Comparison of ENCODE assay signal across 14 cellular contexts in the genomic region with DNA sequence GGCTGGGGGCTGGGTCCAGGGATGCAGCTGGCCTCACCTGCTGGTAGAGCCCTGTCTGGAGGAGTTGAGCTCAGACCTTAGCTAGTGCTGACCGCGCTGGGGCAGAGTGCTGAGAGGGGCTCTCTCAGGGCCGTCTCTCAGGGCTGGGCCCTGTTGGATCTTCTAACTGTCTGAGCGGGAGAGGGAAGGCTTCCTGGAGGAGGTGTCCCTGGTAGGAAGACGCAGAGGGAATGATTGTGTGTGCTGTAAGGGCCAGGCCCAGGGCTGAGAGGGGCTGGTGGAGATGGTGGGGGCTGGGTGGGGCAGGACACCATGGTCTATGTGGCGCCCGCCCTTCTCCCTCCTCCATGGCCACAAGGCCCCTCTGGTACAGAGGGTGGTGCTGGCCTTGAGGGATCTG. TPM values are rescaled to one million over a fixed set of nuclear protein-coding genes. Genes with fewer than 3 reads are reported as not detected.
DNase-seq lines count a peak whose midpoint lies in the region; ATAC-seq, FAIRE-seq and TF ChIP-seq lines count a peak whose summit lies in the region.
"Had no signal": no experiment of that assay in that cellular context is flagged by ENCODE, and none has a peak within 500 bp of the region (broad histone marks: within the 10 kb centered on the region; RNA-seq: fewer than 3 reads in every experiment).

No MANE protein-coding gene starts in this region.

- H3K27me3 ChIP-seq in tibial nerve: no peaks in the 10 kb centered on the region
- H3K27me3 ChIP-seq: ascending aorta had no signal

- H3K27me3 Mint-ChIP-seq in T-helper 1 cell treated with Interleukin-12 subunit alpha and Interleukin-12 subunit beta and Interleukin-4 antibody, amounts not matched to agents 30 μg/mL and 1 μg/mL, for 36 hours (ENCODE audit: low read depth): no peaks in the 10 kb centered on the region
- no peaks in the 10 kb centered on the region for H3K27me3 Mint-ChIP-seq in activated T-helper 17 cell treated with anti-CD3 and anti-CD28 coated beads, Interleukin-2, amount 50 U/mL, for 72 hours
- H3K27me3 Mint-ChIP-seq in mesothelial cell of epicardium (ENCODE audit: low read depth): no peaks in the 10 kb centered on the region

- no peak for ATAC-seq in activated T-helper 17 cell treated with anti-CD3 and anti-CD28 coated beads, Interleukin-2, amount 50 U/mL, for 72 hours (replicated peaks)

- H3K36me3 ChIP-seq in tibial nerve: no peaks in the 10 kb centered on the region
- H3K36me3 ChIP-seq: ascending aorta had no signal

- no peak for TF ChIP-seq EP300 in tibial nerve (IDR thresholded peaks at IDR 0.05)

- H3K27ac Mint-ChIP-seq in T-helper 1 cell treated with Interleukin-12 subunit alpha and Interleukin-12 subunit beta and Interleukin-4 antibody, amounts not matched to agents 30 μg/mL and 1 μg/mL, for 36 hours: peak overlapping the region; percentile 49
- peak overlapping the region; percentile 22 for H3K27ac Mint-ChIP-seq in activated T-helper 17 cell treated with anti-CD3 and anti-CD28 coated beads, Interleukin-2, amount 50 U/mL, for 72 hours
- peak overlapping the region; percentile 51 for H3K27ac Mint-ChIP-seq in mesothelial cell of epicardium

- TF ChIP-seq CTCF in mesothelial cell of epicardium (IDR thresholded peaks at IDR 0.05; ENCODE audit: unreplicated experiment) (no peak), tibial nerve (IDR thresholded peaks at IDR 0.05) (no peak)

- H3K4me1 ChIP-seq in tibial nerve: peaks cover 3 to 100% (median 98%) of the 10 kb centered on the region in 4 donors

- H3K9me3 ChIP-seq in tibial nerve: no peaks in the 10 kb centered on the region
- H3K9me3 ChIP-seq: ascending aorta had no signal

- no peak for DNase-seq in T-helper 1 cell
- DNase-seq in mesothelial cell of epicardium (ENCODE audit: low spot score in 2 of 2, unreplicated experiment in 2 of 2): no peak
- DNase-seq in tibial nerve (ENCODE audit: low spot score in 2 of 2): no peak
- DNase-seq in KG1 (lab: John Stamatoyannopoulos, UW): no peak
- DNase-seq in cerebellar nuclear complex (lab: John Stamatoyannopoulos, UW): no peak
- no peak for DNase-seq in HTR-8/SVneo (ENCODE audit: insufficient read length, low spot score)
- DNase-seq: NCI-H146, NCI-H2227 treated with DMSO at 0.1 percent for 48 hours, nucleus accumbens had no signal

- H3K4me3 Mint-ChIP-seq in T-helper 1 cell treated with Interleukin-12 subunit alpha and Interleukin-12 subunit beta and Interleukin-4 antibody, amounts not matched to agents 30 μg/mL and 1 μg/mL, for 36 hours: no peak overlapping the region
- peak overlapping the region; percentile 68 for H3K4me3 Mint-ChIP-seq in activated T-helper 17 cell treated with anti-CD3 and anti-CD28 coated beads, Interleukin-2, amount 50 U/mL, for 72 hours
- no peak overlapping the region for H3K4me3 Mint-ChIP-seq in mesothelial cell of epicardium

- peaks cover 2% of the 10 kb centered on the region for H3K4me1 Mint-ChIP-seq in T-helper 1 cell treated with Interleukin-12 subunit alpha and Interleukin-12 subunit beta and Interleukin-4 antibody, amounts not matched to agents 30 μg/mL and 1 μg/mL, for 36 hours (ENCODE audit: low read depth)
- peaks cover 16% of the 10 kb centered on the region for H3K4me1 Mint-ChIP-seq in activated T-helper 17 cell treated with anti-CD3 and anti-CD28 coated beads, Interleukin-2, amount 50 U/mL, for 72 hours
- H3K4me1 Mint-ChIP-seq in mesothelial cell of epicardium: peaks cover 33% of the 10 kb centered on the region

- H3K4me3 ChIP-seq in tibial nerve: no peak overlapping the region
- H3K4me3 ChIP-seq: ascending aorta, coronary artery had no signal

- no peak for TF ChIP-seq POLR2A in tibial nerve (IDR thresholded peaks at IDR 0.05)

- WGBS in tibial nerve, 2 donors: 93 to 100% methylated on average over 5 to 7 of the region's 7 CpGs

- H3K27ac ChIP-seq in tibial nerve: peak overlapping the region; percentile 16 to 96 (median 82)
- H3K27ac ChIP-seq: 22Rv1 had no signal

- FAIRE-seq in HTR-8/SVneo (lab: Jason Lieb, UNC): no peak

- H3K9me3 Mint-ChIP-seq in T-helper 1 cell treated with Interleukin-12 subunit alpha and Interleukin-12 subunit beta and Interleukin-4 antibody, amounts not matched to agents 30 μg/mL and 1 μg/mL, for 36 hours: no peaks in the 10 kb centered on the region
- no peaks in the 10 kb centered on the region for H3K9me3 Mint-ChIP-seq in activated T-helper 17 cell treated with anti-CD3 and anti-CD28 coated beads, Interleukin-2, amount 50 U/mL, for 72 hours
- no peaks in the 10 kb centered on the region for H3K9me3 Mint-ChIP-seq in mesothelial cell of epicardium

- H3K36me3 Mint-ChIP-seq in T-helper 1 cell treated with Interleukin-12 subunit alpha and Interleukin-12 subunit beta and Interleukin-4 antibody, amounts not matched to agents 30 μg/mL and 1 μg/mL, for 36 hours (ENCODE audit: low read depth): no peaks in the 10 kb centered on the region
- no peaks in the 10 kb centered on the region for H3K36me3 Mint-ChIP-seq in activated T-helper 17 cell treated with anti-CD3 and anti-CD28 coated beads, Interleukin-2, amount 50 U/mL, for 72 hours (ENCODE audit: low read depth)
- no peaks in the 10 kb centered on the region for H3K36me3 Mint-ChIP-seq in mesothelial cell of epicardium

RNA-seq across cellular contexts. Expression of gene RXRA, which starts 55.0 kb away (rescaled TPM):
- total RNA-seq in activated T-helper 17 cell treated with anti-CD3 and anti-CD28 coated beads, Interleukin-2, amount 50 U/mL, for 72 hours: 10 to 100 TPM in 1 of 2 donors, 1 to 10 TPM in 1; 4.2 to 41.6 TPM
- 43.7 to 46.0 TPM (median 45.0 TPM) in 3 replicates for total RNA-seq in mesothelial cell of epicardium
- 10 to 100 TPM; 53.5 to 61.5 (median 56.5) TPM for total RNA-seq in tibial nerve
